In the genomic region with DNA sequence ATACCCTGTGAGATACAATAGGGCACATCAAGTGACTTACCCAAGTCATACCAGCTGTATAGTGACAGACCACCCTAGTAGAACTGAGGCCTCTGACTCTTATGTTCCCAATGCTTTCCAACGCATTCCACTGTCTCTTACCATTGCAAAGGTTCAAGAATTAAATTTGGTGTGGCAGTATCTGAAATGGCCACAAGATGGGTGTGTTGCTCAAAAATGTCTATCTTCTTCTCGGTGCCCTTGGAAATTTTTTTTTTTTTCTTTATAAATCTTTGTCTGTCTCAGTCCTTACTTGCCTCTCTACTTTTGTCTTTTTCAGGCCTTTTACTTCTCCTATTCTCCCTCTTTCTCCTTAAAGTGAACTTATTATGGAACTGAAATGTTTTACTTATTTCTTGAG, we compare ENCODE assay signal across 9 cellular contexts. TPM values are rescaled to one million over a fixed set of nuclear protein-coding genes. Genes with fewer than 3 reads are reported as not detected.
DNase-seq lines count a peak whose midpoint lies in the region; ATAC-seq and TF ChIP-seq lines count a peak whose summit lies in the region.
"Had no signal": no experiment of that assay in that cellular context is flagged by ENCODE, and none has a peak within 500 bp of the region (broad histone marks: within the 10 kb centered on the region; RNA-seq: fewer than 3 reads in every experiment).

No MANE protein-coding gene starts in this region.

- H3K36me3 ChIP-seq in MM.1S (replicated peaks; ENCODE audit: insufficient read depth, low read length): no peaks in the 10 kb centered on the region
- H3K36me3 ChIP-seq in transverse colon: peaks cover 0 to 16% (median 8%) of the 10 kb centered on the region in 4 donors

- TF ChIP-seq POLR2A in transverse colon (IDR thresholded peaks at IDR 0.05): no peak

- no peak overlapping the region for H3K4me3 Mint-ChIP-seq in activated T-helper 17 cell treated with anti-CD3 and anti-CD28 coated beads, Interleukin-2, amount 50 U/mL, for 72 hours
- H3K4me3 Mint-ChIP-seq: activated T-cell treated with anti-CD3 and anti-CD28 coated beads, Interleukin-2, amount 50 U/mL, for 72 hours had no signal

- H3K9me3 ChIP-seq in MM.1S (replicated peaks; ENCODE audit: insufficient read depth, low read length) (no peaks in the 10 kb centered on the region), transverse colon (no peaks in the 10 kb centered on the region)

- no peak for TF ChIP-seq EP300 in transverse colon (IDR thresholded peaks at IDR 0.05; ENCODE audit: low read depth)

- H3K79me2 ChIP-seq in MM.1S (ENCODE audit: low read length): no peaks in the 10 kb centered on the region

- H3K27ac ChIP-seq in MM.1S (ENCODE audit: low read length) (no peak overlapping the region), transverse colon (no peak overlapping the region)

- no peak for ATAC-seq in activated T-helper 17 cell treated with anti-CD3 and anti-CD28 coated beads, Interleukin-2, amount 50 U/mL, for 72 hours (replicated peaks)
- ATAC-seq in GM21423 (IDR thresholded peaks at IDR 0.05; ENCODE audit: unreplicated experiment) (no peak), HG03039 (IDR thresholded peaks at IDR 0.05; ENCODE audit: unreplicated experiment) (no peak)
- ATAC-seq: activated T-cell treated with anti-CD3 and anti-CD28 coated beads, Interleukin-2, amount 50 U/mL, for 72 hours had no signal

- H3K4me1 ChIP-seq in MM.1S (ENCODE audit: low read length) (peaks cover 10% of the 10 kb centered on the region), transverse colon (no peaks in the 10 kb centered on the region)

- peak; percentile 60 for DNase-seq in NCI-H510A treated with DMSO at 0.1 percent for 48 hours (lab: John Stamatoyannopoulos, UW)
- DNase-seq in NCI-H510A (lab: John Stamatoyannopoulos, UW): no peak
- DNase-seq in MM.1S: peak; percentile 66
- peak; percentile 35 for DNase-seq in iPS-NIHi7 (ENCODE audit: extremely low spot score)
- no peak for DNase-seq in transverse colon

- no peaks in the 10 kb centered on the region for H4K20me1 ChIP-seq in MM.1S (ENCODE audit: insufficient read depth, low read length)

- H3K27me3 ChIP-seq in MM.1S (replicated peaks; ENCODE audit: insufficient read depth, low read length): no peaks in the 10 kb centered on the region
- H3K27me3 ChIP-seq in transverse colon: no peaks in the 10 kb centered on the region

- TF ChIP-seq CTCF in MM.1S (IDR thresholded peaks at IDR 0.05; ENCODE audit: low read length): peak; percentile 69
- peak; percentile 39 to 60 (median 52) for TF ChIP-seq CTCF in transverse colon (IDR thresholded peaks at IDR 0.05)

- peaks cover 89% of the 10 kb centered on the region for H3K36me3 Mint-ChIP-seq in activated T-helper 17 cell treated with anti-CD3 and anti-CD28 coated beads, Interleukin-2, amount 50 U/mL, for 72 hours (ENCODE audit: low read depth)

- peak overlapping the region; percentile 24 for H3K27ac Mint-ChIP-seq in activated T-helper 17 cell treated with anti-CD3 and anti-CD28 coated beads, Interleukin-2, amount 50 U/mL, for 72 hours
- H3K27ac Mint-ChIP-seq: activated T-cell treated with anti-CD3 and anti-CD28 coated beads, Interleukin-2, amount 50 U/mL, for 72 hours had no signal

- H3K9ac ChIP-seq in MM.1S (ENCODE audit: low read length): no peak overlapping the region

- no peak overlapping the region for H3K4me2 ChIP-seq in MM.1S (ENCODE audit: low read depth, low read length)

- peaks cover 6% of the 10 kb centered on the region for H3K4me1 Mint-ChIP-seq in activated T-helper 17 cell treated with anti-CD3 and anti-CD28 coated beads, Interleukin-2, amount 50 U/mL, for 72 hours

- intact Hi-C loops in transverse colon (cut with DNase I; ENCODE audit: low total_unique reads): no loop called here

- H3K9me2 ChIP-seq in MM.1S (replicated peaks; ENCODE audit: insufficient read depth, low read length): no peaks in the 10 kb centered on the region

- WGBS in transverse colon (ENCODE audit: low coverage in 1 of 2), 2 donors: 25 to 33% methylated on average over 2 of the region's 2 CpGs

- H3K4me3 ChIP-seq in MM.1S (ENCODE audit: low read length) (no peak overlapping the region), transverse colon (no peak overlapping the region)

- H2AFZ ChIP-seq in MM.1S (ENCODE audit: low read length): no peak overlapping the region

- H3K9me3 Mint-ChIP-seq in activated T-helper 17 cell treated with anti-CD3 and anti-CD28 coated beads, Interleukin-2, amount 50 U/mL, for 72 hours: no peaks in the 10 kb centered on the region
- H3K9me3 Mint-ChIP-seq: activated T-cell treated with anti-CD3 and anti-CD28 coated beads, Interleukin-2, amount 50 U/mL, for 72 hours had no signal

- no peaks in the 10 kb centered on the region for H3K27me3 Mint-ChIP-seq in activated T-helper 17 cell treated with anti-CD3 and anti-CD28 coated beads, Interleukin-2, amount 50 U/mL, for 72 hours

- in situ Hi-C loops in transverse colon (cut with MboI; ENCODE audit: low pct_ligation_motif_present in 1 of 4, low pct_unique_long_range_greater_than_20kb in 1 of 4, low sequenced_read_pairs in 3 of 4): loop anchor here in 3 of 4 donors (5.0 to 10.0 kb wide), 3 partner anchors 263 to 273 kb away; a partner anchor contains a TSS

- H3F3A ChIP-seq in MM.1S (ENCODE audit: insufficient read depth, low read length): 0 out of 2 replicates have a peak, but pooled peaks cover under 1% of the 10 kb centered on the region

RNA-seq across cellular contexts. Expression of a gene that starts 48.4 kb away (rescaled TPM):
- 1 to 10 TPM in 1 of 2 donors, under 1 TPM in 1; 0.95 to 1.5 TPM for total RNA-seq in activated T-helper 17 cell treated with anti-CD3 and anti-CD28 coated beads, Interleukin-2, amount 50 U/mL, for 72 hours
- total RNA-seq in transverse colon: 1 to 10 TPM in 1 of 4 donors, not detected in 3; 3.0 TPM

Comparison
In these comparisons a context has a peak if more than half of its experiments do, and no peak if none do; other contexts are left out.
1. DNase-seq: peak in NCI-H510A treated with DMSO at 0.1 percent for 48 hours (single experiment), MM.1S (single experiment) and iPS-NIHi7 (single experiment); none in NCI-H510A (single experiment) and transverse colon (single experiment).